Comparison of ENCODE assay signal across 1 cellular context in the genomic region with DNA sequence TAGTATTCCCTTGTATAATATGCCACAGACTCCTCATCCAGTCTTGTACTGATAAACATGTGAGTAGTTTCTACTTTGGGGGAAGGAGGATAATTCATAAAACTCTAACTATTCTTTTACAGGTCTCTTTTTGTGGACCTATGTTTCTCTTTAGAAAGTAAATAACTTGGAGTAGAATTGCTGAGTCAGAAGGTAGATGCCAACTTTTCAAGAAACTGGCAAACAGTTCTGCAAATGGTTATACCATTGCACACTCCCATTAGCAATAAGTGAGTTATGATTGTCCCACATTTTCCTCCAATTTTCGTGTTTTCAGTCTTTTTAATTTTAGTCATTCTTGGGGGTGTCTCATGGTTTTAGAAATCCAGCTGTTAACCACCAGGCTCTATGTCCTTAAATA.
A peak's percentile ranks its signal among the peaks of the same experiment; 100 is the strongest.
TF ChIP-seq lines count a peak whose summit lies in the region.

No MANE protein-coding gene starts in this region.

TF ChIP-seq in A549, 52 proteins besides CTCF, POLR2A, EP300 and RAD21:
- TF ChIP-seq, protein P1, sequence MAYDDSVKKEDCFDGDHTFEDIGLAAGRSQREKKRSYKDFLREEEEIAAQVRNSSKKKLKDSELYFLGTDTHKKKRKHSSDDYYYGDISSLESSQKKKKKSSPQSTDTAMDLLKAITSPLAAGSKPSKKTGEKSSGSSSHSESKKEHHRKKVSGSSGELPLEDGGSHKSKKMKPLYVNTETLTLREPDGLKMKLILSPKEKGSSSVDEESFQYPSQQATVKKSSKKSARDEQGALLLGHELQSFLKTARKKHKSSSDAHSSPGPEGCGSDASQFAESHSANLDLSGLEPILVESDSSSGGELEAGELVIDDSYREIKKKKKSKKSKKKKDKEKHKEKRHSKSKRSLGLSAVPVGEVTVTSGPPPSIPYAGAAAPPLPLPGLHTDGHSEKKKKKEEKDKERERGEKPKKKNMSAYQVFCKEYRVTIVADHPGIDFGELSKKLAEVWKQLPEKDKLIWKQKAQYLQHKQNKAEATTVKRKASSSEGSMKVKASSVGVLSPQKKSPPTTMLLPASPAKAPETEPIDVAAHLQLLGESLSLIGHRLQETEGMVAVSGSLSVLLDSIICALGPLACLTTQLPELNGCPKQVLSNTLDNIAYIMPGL (CRISPR knock-in tag; IDR thresholded peaks at IDR 0.05; ENCODE audit: borderline replicate concordance) = no peak
- peak; percentile 37 for TF ChIP-seq MAFK (IDR thresholded peaks at IDR 0.05; ENCODE audit: partially characterized antibody)
